Comparison of ENCODE assay signal across 15 cellular contexts in the genomic region with DNA sequence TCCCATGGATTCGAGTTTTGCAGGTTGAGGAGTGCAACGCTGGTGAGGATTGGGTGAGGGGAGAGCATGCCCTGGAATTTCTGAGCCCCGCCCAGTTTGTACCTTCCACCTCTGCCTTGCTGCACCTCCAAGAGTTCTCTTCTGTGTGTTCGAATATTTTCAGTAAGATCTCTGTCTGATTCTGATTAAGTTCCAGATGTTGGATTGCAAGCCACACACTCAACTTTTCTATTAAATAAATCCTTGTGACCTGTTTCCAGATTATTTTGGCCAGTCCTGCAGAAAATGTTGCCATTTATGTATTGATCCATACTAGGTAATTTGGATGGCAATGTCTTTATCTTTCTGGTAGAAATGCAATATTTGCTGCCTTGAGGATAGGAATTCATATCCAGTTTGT. TPM values are rescaled to one million over a fixed set of nuclear protein-coding genes. Genes with fewer than 3 reads are reported as not detected.
DNase-seq lines count a peak whose midpoint lies in the region; ATAC-seq and TF ChIP-seq lines count a peak whose summit lies in the region.
"Had no signal": no experiment of that assay in that cellular context is flagged by ENCODE, and none has a peak within 500 bp of the region (broad histone marks: within the 10 kb centered on the region; RNA-seq: fewer than 3 reads in every experiment).

No MANE protein-coding gene starts in this region.

- no peak overlapping the region for H3K4me3 ChIP-seq in PC-9
- H3K4me3 ChIP-seq: HAP-1 had no signal

- no peaks in the 10 kb centered on the region for H3K9me3 ChIP-seq in PC-9 (ENCODE audit: insufficient read depth, low read depth)
- H3K9me3 ChIP-seq: Caco-2, HAP-1 had no signal

- no peak for TF ChIP-seq CTCF in PC-9 (conservative IDR thresholded peaks at IDR 0.05)

- CTCF ChIA-PET in PC-9 (lab: Charles Lee), result no interaction called here

- no peaks in the 10 kb centered on the region for H4K20me1 ChIP-seq in PC-9 (ENCODE audit: insufficient read depth)

- intact Hi-C loops in PC-9 (cut with micrococcal nuclease; ENCODE audit: unreplicated experiment), result no loop called here

- POLR2A ChIA-PET in PC-9 (lab: Charles Lee; ENCODE audit: unreplicated experiment), result no interaction called here

- H3K4me1 ChIP-seq in PC-9 (replicated peaks; ENCODE audit: insufficient read depth), result no peaks in the 10 kb centered on the region
- H3K4me1 ChIP-seq: HAP-1 had no signal

- no peaks in the 10 kb centered on the region for H3K36me3 Mint-ChIP-seq in activated naive CD4-positive, alpha-beta T cell treated with anti-CD3 and anti-CD28 coated beads, Interleukin-2, amount 50 U/mL, for 24 hours
- no peaks in the 10 kb centered on the region for H3K36me3 Mint-ChIP-seq in stimulated activated naive B cell treated with anti-CD40 and anti-IgM and Interleukin-4, amounts not matched to agents 10 μg/mL and 1 μg/mL and 100 μg/mL, for 72 hours
- H3K36me3 Mint-ChIP-seq: CD4-positive, CD25-positive, alpha-beta regulatory T cell; CD8-positive, alpha-beta T cell had no signal

- no peak overlapping the region for H3K4me3 Mint-ChIP-seq in activated naive CD4-positive, alpha-beta T cell treated with anti-CD3 and anti-CD28 coated beads, Interleukin-2, amount 50 U/mL, for 24 hours
- H3K4me3 Mint-ChIP-seq in stimulated activated naive B cell treated with anti-CD40 and anti-IgM and Interleukin-4, amounts not matched to agents 10 μg/mL and 1 μg/mL and 100 μg/mL, for 72 hours, result no peak overlapping the region
- H3K4me3 Mint-ChIP-seq: CD4-positive, CD25-positive, alpha-beta regulatory T cell; CD8-positive, alpha-beta T cell; HFFc6 had no signal

- peaks cover 14% of the 10 kb centered on the region for H3K4me1 Mint-ChIP-seq in activated naive CD4-positive, alpha-beta T cell treated with anti-CD3 and anti-CD28 coated beads, Interleukin-2, amount 50 U/mL, for 24 hours
- H3K4me1 Mint-ChIP-seq in stimulated activated naive B cell treated with anti-CD40 and anti-IgM and Interleukin-4, amounts not matched to agents 10 μg/mL and 1 μg/mL and 100 μg/mL, for 72 hours, result peaks cover 14 to 22% of the 10 kb centered on the region in 2 donors

- H3K9me2 ChIP-seq in PC-9 (ENCODE audit: insufficient read depth), result no peaks in the 10 kb centered on the region

- no peaks in the 10 kb centered on the region for H3F3A ChIP-seq in PC-9 (ENCODE audit: insufficient read depth, low read depth)

- H2AFZ ChIP-seq in PC-9, result no peak overlapping the region

- H3K27me3 ChIP-seq in PC-9 (ENCODE audit: insufficient read depth, low read depth), result no peaks in the 10 kb centered on the region

- no peak for ATAC-seq in stimulated activated naive B cell treated with anti-CD40 and anti-IgM and Interleukin-4, amounts not matched to agents 10 μg/mL and 1 μg/mL and 100 μg/mL, for 72 hours (replicated peaks)
- ATAC-seq: CD8-positive, alpha-beta T cell had no signal

- DNase-seq in activated naive CD4-positive, alpha-beta T cell treated with Interleukin-2 at 50 U/mL for 16 hours, result no peak
- DNase-seq in fibroblast of gingiva (ENCODE audit: low read depth) (peak; percentile 26), HUDEP-2 (lab: John Stamatoyannopoulos, UW; ENCODE audit: unreplicated experiment in 76 of 76) (no peak), PC-9 (no peak)
- DNase-seq in stimulated activated naive B cell treated with anti-CD40 and anti-IgM and Interleukin-4, amounts not matched to agents 10 μg/mL and 1 μg/mL and 100 μg/mL, for 72 hours, result no peak
- DNase-seq: C1 segment of cervical spinal cord; Caco-2; CD4-positive, CD25-positive, alpha-beta regulatory T cell; CD8-positive, alpha-beta T cell; DMS153; DND-41; GOT3; HFFc6 had no signal

- no TSS peak for BruUV-seq in PC-9 (replicated peaks; lab: Mats Ljungman, UMichigan)

- peak overlapping the region; percentile 70 for H3K27ac Mint-ChIP-seq in activated naive CD4-positive, alpha-beta T cell treated with anti-CD3 and anti-CD28 coated beads, Interleukin-2, amount 50 U/mL, for 24 hours
- H3K27ac Mint-ChIP-seq in stimulated activated naive B cell treated with anti-CD40 and anti-IgM and Interleukin-4, amounts not matched to agents 10 μg/mL and 1 μg/mL and 100 μg/mL, for 72 hours, result peak overlapping the region; percentile 26
- H3K27ac Mint-ChIP-seq: CD8-positive, alpha-beta T cell; HFFc6 had no signal

- no peaks in the 10 kb centered on the region for H3K27me3 Mint-ChIP-seq in activated naive CD4-positive, alpha-beta T cell treated with anti-CD3 and anti-CD28 coated beads, Interleukin-2, amount 50 U/mL, for 24 hours
- peaks cover 14 to 19% of the 10 kb centered on the region in 2 donors for H3K27me3 Mint-ChIP-seq in stimulated activated naive B cell treated with anti-CD40 and anti-IgM and Interleukin-4, amounts not matched to agents 10 μg/mL and 1 μg/mL and 100 μg/mL, for 72 hours

- no peak overlapping the region for H3K27ac ChIP-seq in PC-9

- H3K4me2 ChIP-seq in PC-9, result no peak overlapping the region

- H3K36me3 ChIP-seq in PC-9 (ENCODE audit: low read depth), result no peaks in the 10 kb centered on the region
- H3K36me3 ChIP-seq: HAP-1 had no signal

- H3K9me3 Mint-ChIP-seq in activated naive CD4-positive, alpha-beta T cell treated with anti-CD3 and anti-CD28 coated beads, Interleukin-2, amount 50 U/mL, for 24 hours, result no peaks in the 10 kb centered on the region
- no peaks in the 10 kb centered on the region for H3K9me3 Mint-ChIP-seq in stimulated activated naive B cell treated with anti-CD40 and anti-IgM and Interleukin-4, amounts not matched to agents 10 μg/mL and 1 μg/mL and 100 μg/mL, for 72 hours
- H3K9me3 Mint-ChIP-seq: CD8-positive, alpha-beta T cell; HFFc6 had no signal

- no peaks in the 10 kb centered on the region for H3K79me2 ChIP-seq in PC-9 (ENCODE audit: low read depth)

RNA-seq across cellular contexts. Expression of a gene that starts 54.1 kb away (rescaled TPM):
- 2.0 TPM in 2 replicates for total RNA-seq in PC-9 (2021)
- total RNA-seq: Caco-2; CD4-positive, CD25-positive, alpha-beta regulatory T cell; CD8-positive, alpha-beta T cell had no signal
